In the genomic region with DNA sequence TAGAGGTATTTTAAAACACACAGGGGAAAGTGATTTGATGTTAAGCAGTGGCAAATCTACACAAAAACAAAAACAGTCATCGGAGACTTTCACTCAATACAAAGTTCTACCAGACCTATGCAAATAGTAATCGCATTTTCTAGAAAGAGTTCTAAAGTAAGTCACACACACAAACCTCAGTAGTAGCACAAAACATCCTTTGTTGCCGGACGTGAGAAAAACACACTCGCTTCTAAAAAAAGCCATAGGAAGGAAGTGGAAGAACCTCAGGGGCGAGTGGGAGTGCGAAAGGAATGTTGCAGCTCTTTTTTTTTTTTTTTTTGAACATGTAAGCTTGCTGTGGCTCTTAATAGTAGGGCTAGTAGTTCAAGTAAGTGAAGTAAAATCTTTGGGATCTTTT, we compare ENCODE assay signal across 8 cellular contexts.
DNase-seq lines count a peak whose midpoint lies in the region; ATAC-seq and TF ChIP-seq lines count a peak whose summit lies in the region.

No MANE protein-coding gene starts in this region.

- DNase-seq in amniotic epithelial cell (ENCODE audit: low read depth) (peak; percentile 85), mesothelial cell of epicardium (ENCODE audit: low spot score in 2 of 2, unreplicated experiment in 2 of 2) (no peak), NCI-H1105 treated with DMSO at 0.1 percent for 48 hours (lab: John Stamatoyannopoulos, UW) (no peak), HUDEP-2 (lab: John Stamatoyannopoulos, UW; ENCODE audit: unreplicated experiment in 76 of 76) (no peak), mesenteric fat pad (ENCODE audit: low spot score) (no peak)

- TF ChIP-seq CTCF in mesothelial cell of epicardium (IDR thresholded peaks at IDR 0.05; ENCODE audit: unreplicated experiment): no peak

- peak overlapping the region; percentile 39; the same call in 1 of the 2 replicates for H3K9ac ChIP-seq in BLaER1

- H3K27me3 Mint-ChIP-seq in mesothelial cell of epicardium (ENCODE audit: low read depth): no peaks in the 10 kb centered on the region

- no peaks in the 10 kb centered on the region for H3K36me3 Mint-ChIP-seq in mesothelial cell of epicardium

- peak overlapping the region; percentile 30; the same call in 1 of the 2 replicates for H3K4me3 ChIP-seq in BLaER1

- ATAC-seq in GM19351 (IDR thresholded peaks at IDR 0.05; ENCODE audit: unreplicated experiment): peak; percentile 56
- ATAC-seq in HG03442 (IDR thresholded peaks at IDR 0.05; ENCODE audit: unreplicated experiment): peak; percentile 54

- peak overlapping the region; percentile 45 for H3K4me3 Mint-ChIP-seq in mesothelial cell of epicardium

- no peaks in the 10 kb centered on the region for H3K27me3 ChIP-seq in BLaER1

- H4K20me1 ChIP-seq in BLaER1: no peaks in the 10 kb centered on the region

- peaks cover 59% of the 10 kb centered on the region for H3K4me1 Mint-ChIP-seq in mesothelial cell of epicardium

- H3K36me3 ChIP-seq in BLaER1: no peaks in the 10 kb centered on the region

- no peaks in the 10 kb centered on the region for H3K9me3 Mint-ChIP-seq in mesothelial cell of epicardium

- H3K9me3 ChIP-seq in BLaER1: no peaks in the 10 kb centered on the region

- peaks cover 66% of the 10 kb centered on the region for H3K4me1 ChIP-seq in BLaER1

- H3K4me2 ChIP-seq in BLaER1: peak overlapping the region; percentile 77

- H3K27ac Mint-ChIP-seq in mesothelial cell of epicardium: peak overlapping the region; percentile 87

- H3K27ac ChIP-seq in BLaER1: peak overlapping the region; percentile 79
